In genomic region chr18:29074147-29074546, GRCh38 we compare ENCODE assay signal across 34 cellular contexts.
"Had no signal": no experiment of that assay in that cellular context is flagged by ENCODE, and none has a peak within 500 bp of the region (broad histone marks: within the 10 kb centered on the region; RNA-seq: fewer than 3 reads in every experiment).

No MANE protein-coding gene starts in this region.

- H3K9me3 ChIP-seq: MG63 had no signal

- H3K27ac ChIP-seq: KMS-11 had no signal

- DNase-seq: Karpas-422, Kasumi-1, MG63, MM.1S, MV-4-11, NCI-H1048, NCI-H1092, NCI-H1092 treated with DMSO at 0.1 percent for 48 hours, NCI-H1105, NCI-H1105 treated with DMSO at 0.1 percent for 48 hours, NCI-H1417, NCI-H1417 treated with DMSO at 0.1 percent for 48 hours, NCI-H1436, NCI-H1436 treated with DMSO at 0.1 percent for 48 hours, NCI-H146, NCI-H1694, NCI-H1694 treated with DMSO at 0.1 percent for 48 hours, NCI-H187, NCI-H187 treated with DMSO at 0.1 percent for 48 hours, NCI-H1930, NCI-H2029, NCI-H2029 treated with DMSO at 0.1 percent for 48 hours, NCI-H2081, NCI-H2081 treated with DMSO at 0.1 percent for 48 hours, NCI-H2107, NCI-H2171, NCI-H2171 treated with DMSO at 0.1 percent for 48 hours, NCI-H2227 treated with DMSO at 0.1 percent for 48 hours, NCI-H226, NCI-H345, NCI-H446, NCI-H446 treated with DMSO at 0.1 percent for 48 hours, NCI-H510A had no signal

- H3K4me2 ChIP-seq: KMS-11 had no signal

- H3K4me3 ChIP-seq: MG63 had no signal

- H3K9ac ChIP-seq: KMS-11 had no signal

- H3K27me3 ChIP-seq: MG63 had no signal

- H3K36me3 ChIP-seq: MG63 had no signal
